In the genomic region with DNA sequence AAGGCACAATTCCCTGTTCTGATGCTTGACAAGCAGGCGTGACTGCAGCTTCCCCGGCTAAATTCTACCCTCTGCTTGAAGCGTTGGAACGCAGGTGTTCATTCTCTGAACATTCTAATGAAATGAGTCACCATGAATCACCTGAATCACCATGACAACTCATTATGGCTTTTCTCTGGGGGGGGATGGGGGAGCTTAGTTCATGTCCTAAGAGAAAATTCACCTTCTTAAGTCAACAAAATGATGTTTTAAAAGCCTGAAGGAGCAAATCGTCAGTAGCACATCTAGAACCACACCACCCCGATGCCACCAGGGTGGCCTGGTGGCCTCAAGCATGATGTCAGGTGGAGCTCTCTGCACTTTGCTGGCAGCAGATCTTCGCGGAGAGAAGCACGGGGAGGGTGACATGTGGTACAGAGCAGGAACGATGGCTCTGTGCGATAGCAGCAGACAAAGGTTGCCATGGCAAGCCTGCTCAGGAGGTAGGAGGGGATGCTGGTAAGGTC, we compare ENCODE assay signal across 8 cellular contexts. TPM values are rescaled to one million over a fixed set of nuclear protein-coding genes. Genes with fewer than 3 reads are reported as not detected.
A peak's percentile ranks its signal among the peaks of the same experiment; 100 is the strongest.
DNase-seq lines count a peak whose midpoint lies in the region; ATAC-seq and TF ChIP-seq lines count a peak whose summit lies in the region.

No MANE protein-coding gene starts in this region.

- no peaks in the 10 kb centered on the region for H3K79me2 ChIP-seq in GM23248 (ENCODE audit: insufficient read depth)

- peak; percentile 50 for DNase-seq in GM23248
- DNase-seq in NCI-H2107 (lab: John Stamatoyannopoulos, UW): peak; percentile 48
- DNase-seq in activated T-helper 2 cell treated with anti-CD3 and anti-CD28 coated beads, Interferon-gamma antibody, Interleukin-2, Interleukin-4, amounts not matched to agents 10 μg/mL and 5 μg/mL and 100 μg/mL, durations not matched to agents 14 hours and 24 hours and 36 hours (ENCODE audit: low spot score): no peak
- peak in 43 of 56 donors; percentile 17 to 88 (median 63) for DNase-seq in nucleus accumbens (lab: John Stamatoyannopoulos, UW)
- no peak for DNase-seq in effector CD4-positive, alpha-beta T cell

- in situ Hi-C loops in GM23248 (cut with MboI): no loop called here

- H3K9me3 Mint-ChIP-seq in activated T-helper 2 cell treated with anti-CD3 and anti-CD28 coated beads, Interferon-gamma antibody, Interleukin-2, Interleukin-4, amounts not matched to agents 10 μg/mL and 5 μg/mL and 100 μg/mL, durations not matched to agents 14 hours and 24 hours and 36 hours: no peaks in the 10 kb centered on the region

- peak overlapping the region; percentile 30 for H3K27ac Mint-ChIP-seq in activated T-helper 2 cell treated with anti-CD3 and anti-CD28 coated beads, Interferon-gamma antibody, Interleukin-2, Interleukin-4, amounts not matched to agents 10 μg/mL and 5 μg/mL and 100 μg/mL, durations not matched to agents 14 hours and 24 hours and 36 hours

- H3K27me3 ChIP-seq in GM23248 (replicated peaks; ENCODE audit: insufficient read depth) (no peaks in the 10 kb centered on the region), gastroesophageal sphincter (peaks cover 25% of the 10 kb centered on the region)

- H3F3A ChIP-seq in GM23248 (ENCODE audit: insufficient read depth): peaks cover 26% of the 10 kb centered on the region; the same call in 1 of the 2 replicates

- H3K27me3 Mint-ChIP-seq in activated T-helper 2 cell treated with anti-CD3 and anti-CD28 coated beads, Interferon-gamma antibody, Interleukin-2, Interleukin-4, amounts not matched to agents 10 μg/mL and 5 μg/mL and 100 μg/mL, durations not matched to agents 14 hours and 24 hours and 36 hours (ENCODE audit: low read depth): peaks cover 4% of the 10 kb centered on the region

- no peaks in the 10 kb centered on the region for H3K9me2 ChIP-seq in GM23248 (ENCODE audit: insufficient read depth)

- no peak overlapping the region for H3K4me3 Mint-ChIP-seq in activated T-helper 2 cell treated with anti-CD3 and anti-CD28 coated beads, Interferon-gamma antibody, Interleukin-2, Interleukin-4, amounts not matched to agents 10 μg/mL and 5 μg/mL and 100 μg/mL, durations not matched to agents 14 hours and 24 hours and 36 hours (ENCODE audit: low read depth)

- H3K4me1 ChIP-seq in GM23248 (ENCODE audit: insufficient read depth) (peaks cover 31% of the 10 kb centered on the region), gastroesophageal sphincter (no peaks in the 10 kb centered on the region)

- H4K20me1 ChIP-seq in GM23248 (ENCODE audit: insufficient read depth): no peaks in the 10 kb centered on the region

- no peak for TF ChIP-seq POLR2A in gastroesophageal sphincter (IDR thresholded peaks at IDR 0.05)

- peak overlapping the region; percentile 56 for H3K9ac ChIP-seq in GM23248

- H3K4me3 ChIP-seq in GM23248 (no peak overlapping the region), gastroesophageal sphincter (no peak overlapping the region)

- peak overlapping the region; percentile 41; the same call in 1 of the 2 replicates for H3K27ac ChIP-seq in GM23248
- no peak overlapping the region for H3K27ac ChIP-seq in gastroesophageal sphincter

- H3K36me3 ChIP-seq in GM23248 (ENCODE audit: low read depth) (no peaks in the 10 kb centered on the region), gastroesophageal sphincter (no peaks in the 10 kb centered on the region)

- TF ChIP-seq EP300 in gastroesophageal sphincter (IDR thresholded peaks at IDR 0.05): no peak

- TF ChIP-seq CTCF in gastroesophageal sphincter (IDR thresholded peaks at IDR 0.05): no peak

- peaks cover 31% of the 10 kb centered on the region for H3K4me1 Mint-ChIP-seq in activated T-helper 2 cell treated with anti-CD3 and anti-CD28 coated beads, Interferon-gamma antibody, Interleukin-2, Interleukin-4, amounts not matched to agents 10 μg/mL and 5 μg/mL and 100 μg/mL, durations not matched to agents 14 hours and 24 hours and 36 hours (ENCODE audit: low read depth)

- ATAC-seq in gastroesophageal sphincter (no peak), HG02571 (IDR thresholded peaks at IDR 0.05; ENCODE audit: unreplicated experiment) (no peak), GM18858 (IDR thresholded peaks at IDR 0.05; ENCODE audit: unreplicated experiment) (no peak)

- no peak overlapping the region for H2AFZ ChIP-seq in GM23248

- H3K36me3 Mint-ChIP-seq in activated T-helper 2 cell treated with anti-CD3 and anti-CD28 coated beads, Interferon-gamma antibody, Interleukin-2, Interleukin-4, amounts not matched to agents 10 μg/mL and 5 μg/mL and 100 μg/mL, durations not matched to agents 14 hours and 24 hours and 36 hours (ENCODE audit: low read depth): no peaks in the 10 kb centered on the region

- H3K9me3 ChIP-seq in GM23248 (ENCODE audit: low read depth): no peaks in the 10 kb centered on the region
- H3K9me3 ChIP-seq in gastroesophageal sphincter: no peaks in the 10 kb centered on the region

- intact Hi-C loops in activated T-helper 2 cell treated with anti-CD3 and anti-CD28 coated beads, Interferon-gamma antibody, Interleukin-2, Interleukin-4, amounts not matched to agents 10 μg/mL and 5 μg/mL and 100 μg/mL, durations not matched to agents 14 hours and 24 hours and 36 hours (cut with micrococcal nuclease): loop anchor here (2.0 to 5.0 kb wide), 2 partner anchors 35 to 66 kb away; no protein-coding TSS in a partner anchor

- WGBS in GM23248 (ENCODE audit: low coverage in 1 of 2, low lambda C conversion rate in 2 of 2, missing lambda C conversion rate in 2 of 2), 2 experiments: 66 to 67% methylated on average over 11 of the region's 11 CpGs
- 63 to 93% methylated on average over 2 to 11 of the region's 11 CpGs for WGBS in gastroesophageal sphincter (ENCODE audit: low coverage in 1 of 2), 2 donors

- H3K4me2 ChIP-seq in GM23248 (ENCODE audit: unreplicated experiment): peak overlapping the region; percentile 51

RNA-seq across cellular contexts. Expression of a gene that starts 33.8 kb away (rescaled TPM):
- total RNA-seq in GM23248 (2014; rRNA removed; shearing (Covaris generic)): not detected in 2 replicates
- polyA plus RNA-seq in GM23248 (2016; fragmentation: Nextera tagmentation; extraction: Ambion mirVana): not detected in 2 replicates
- 0.32 TPM in 1 of 2 replicates, not detected in the other for total RNA-seq in activated T-helper 2 cell treated with anti-CD3 and anti-CD28 coated beads, Interferon-gamma antibody, Interleukin-2, Interleukin-4, amounts not matched to agents 10 μg/mL and 5 μg/mL and 100 μg/mL, durations not matched to agents 14 hours and 24 hours and 36 hours
- total RNA-seq in gastroesophageal sphincter: not detected

Comparison
In these comparisons a context has a peak if more than half of its experiments do, and no peak if none do; other contexts are left out.
1. DNase-seq: peak in GM23248 (single experiment), NCI-H2107 (single experiment) and nucleus accumbens (43 of 56); none in activated T-helper 2 cell treated with anti-CD3 and anti-CD28 coated beads, Interferon-gamma antibody, Interleukin-2, Interleukin-4, amounts not matched to agents 10 μg/mL and 5 μg/mL and 100 μg/mL, durations not matched to agents 14 hours and 24 hours and 36 hours (single experiment) and effector CD4-positive, alpha-beta T cell (single experiment).